8 cellular contexts compared by ENCODE assay signal in genomic region chr1:147171399-147172167, GRCh38. TPM values are rescaled to one million over a fixed set of nuclear protein-coding genes. Genes with fewer than 3 reads are reported as not detected.
A peak's percentile ranks its signal among the peaks of the same experiment; 100 is the strongest.
DNase-seq lines count a peak whose midpoint lies in the region; ATAC-seq and TF ChIP-seq lines count a peak whose summit lies in the region.

No MANE protein-coding gene starts in this region.

- H3K27me3 ChIP-seq in GM06990 (replicated peaks; ENCODE audit: control insufficient read depth, insufficient read depth, low read length): no peaks in the 10 kb centered on the region
- H3K27me3 ChIP-seq in OCI-LY3 (ENCODE audit: low read depth, low read length): no peaks in the 10 kb centered on the region
- no peaks in the 10 kb centered on the region for H3K27me3 ChIP-seq in colonic mucosa
- H3K27me3 ChIP-seq in uterus: no peaks in the 10 kb centered on the region

- peak overlapping the region; percentile 80 for H3K27ac ChIP-seq in OCI-LY3 (ENCODE audit: low read length)
- peak overlapping the region; percentile 96 for H3K27ac ChIP-seq in colonic mucosa
- peak overlapping the region; percentile 95 to 97 for H3K27ac ChIP-seq in uterus

- TF ChIP-seq CTCF in GM06990 (IDR thresholded peaks at IDR 0.05; ENCODE audit: insufficient read depth, low read length, poor library complexity, severe bottlenecking) (no peak), OCI-LY3 (IDR thresholded peaks at IDR 0.05; ENCODE audit: low read depth, low read length) (no peak), colonic mucosa (IDR thresholded peaks at IDR 0.05) (no peak), mesothelial cell of epicardium (IDR thresholded peaks at IDR 0.05; ENCODE audit: unreplicated experiment) (no peak), uterus (IDR thresholded peaks at IDR 0.05) (no peak)

- no peaks in the 10 kb centered on the region for H4K20me1 ChIP-seq in OCI-LY3 (ENCODE audit: insufficient read depth, low read length)

- intact Hi-C loops in colonic mucosa (cut with DNase I): loop anchor here (2.0 kb wide), 1 partner anchor 71 kb away; the partner anchor contains the start of gene CHD1L
- intact Hi-C loops in uterus (cut with DNase I; ENCODE audit: low total_unique reads): loop anchor here (5.0 kb wide), 1 partner anchor 71 kb away; the partner anchor contains the start of gene CHD1L

- H3K36me3 Mint-ChIP-seq in mesothelial cell of epicardium: peaks cover 15% of the 10 kb centered on the region

- H3K27ac Mint-ChIP-seq in mesothelial cell of epicardium: peak overlapping the region; percentile 90

- H3K4me3 ChIP-seq in GM06990 (replicated peaks; ENCODE audit: low read depth, low read length) (peak overlapping the region; percentile 91), OCI-LY3 (ENCODE audit: low read length) (peak overlapping the region; percentile 91), colonic mucosa (peak overlapping the region; percentile 92), uterus (peak overlapping the region; percentile 80 to 87)

- peaks cover 60% of the 10 kb centered on the region for H3K4me1 Mint-ChIP-seq in mesothelial cell of epicardium

- peaks cover 12% of the 10 kb centered on the region for H3K4me1 ChIP-seq in OCI-LY3 (ENCODE audit: low read length)
- H3K4me1 ChIP-seq in colonic mucosa: peaks cover 20% of the 10 kb centered on the region
- H3K4me1 ChIP-seq in uterus: peaks cover 5 to 7% of the 10 kb centered on the region in 2 donors

- DNase-seq in A172 (ENCODE audit: low spot score): peak; percentile 22
- no peak for DNase-seq in GM06990 (ENCODE audit: extremely low read depth, insufficient read length)
- no peak for DNase-seq in colonic mucosa
- DNase-seq in mesothelial cell of epicardium (ENCODE audit: low spot score in 2 of 2, unreplicated experiment in 2 of 2): no peak
- no peak for DNase-seq in uterus
- no peak for DNase-seq in mesenteric fat pad (ENCODE audit: low spot score)

- H3K4me2 ChIP-seq in OCI-LY3 (ENCODE audit: low read length): peak overlapping the region; percentile 86

- ATAC-seq in GM21529 (IDR thresholded peaks at IDR 0.05; ENCODE audit: unreplicated experiment): no peak

- peak overlapping the region; percentile 88 for H3K9ac ChIP-seq in OCI-LY3 (ENCODE audit: low read length)
- peak overlapping the region; percentile 88 to 94 for H3K9ac ChIP-seq in colonic mucosa (ENCODE audit: low read depth in 2 of 2, low read length in 2 of 2)

- H3K79me2 ChIP-seq in OCI-LY3 (ENCODE audit: low read length): peaks cover 21% of the 10 kb centered on the region

- no peaks in the 10 kb centered on the region for H3K27me3 Mint-ChIP-seq in mesothelial cell of epicardium (ENCODE audit: low read depth)

- no peak for TF ChIP-seq POLR2A in uterus (IDR thresholded peaks at IDR 0.05)

- H3K9me3 Mint-ChIP-seq in mesothelial cell of epicardium: peaks cover 5% of the 10 kb centered on the region

- peak overlapping the region; percentile 82 for H2AFZ ChIP-seq in OCI-LY3 (ENCODE audit: low read depth, low read length)

- H3K9me3 ChIP-seq in OCI-LY3 (ENCODE audit: insufficient read depth, low read length) (no peaks in the 10 kb centered on the region), colonic mucosa (no peaks in the 10 kb centered on the region), uterus (no peaks in the 10 kb centered on the region)

- H3K4me3 Mint-ChIP-seq in mesothelial cell of epicardium: peak overlapping the region; percentile 99

- H3K36me3 ChIP-seq in GM06990 (ENCODE audit: control insufficient read depth, insufficient read depth, low read length): no peaks in the 10 kb centered on the region
- H3K36me3 ChIP-seq in OCI-LY3 (replicated peaks; ENCODE audit: low read depth, low read length): peaks cover under 1% of the 10 kb centered on the region
- no peaks in the 10 kb centered on the region for H3K36me3 ChIP-seq in colonic mucosa
- no peaks in the 10 kb centered on the region for H3K36me3 ChIP-seq in uterus

RNA-seq across cellular contexts. Expression of gene PRKAB2, which starts 0.7 kb away (rescaled TPM):
- 6.4 and 7.0 TPM in 2 replicates for total RNA-seq in A172 (2014; rRNA removed; shearing (Covaris generic))
- total RNA-seq in colonic mucosa (10 to 100 TPM; 11.3 to 22.5 TPM), mesothelial cell of epicardium (15.2 to 17.3 TPM (median 16.4 TPM) in 3 replicates), uterus (10 to 100 TPM; 10.9 to 22.5 (median 15.2) TPM), mesenteric fat pad (6.4 TPM)

RNA-seq across cellular contexts. Expression of gene FMO5, which starts 53.6 kb away (rescaled TPM):
- 0.48 TPM in 1 of 2 replicates, not detected in the other for total RNA-seq in A172 (2014; rRNA removed; shearing (Covaris generic))
- total RNA-seq in colonic mucosa: 10 to 100 TPM; 22.9 to 65.6 TPM
- total RNA-seq in mesothelial cell of epicardium: 0.73 to 1.7 TPM (median 0.97 TPM) in 3 replicates
- 1 to 10 TPM; 2.1 to 3.9 (median 3.8) TPM for total RNA-seq in uterus
- total RNA-seq in mesenteric fat pad: 2.5 TPM
